ENCODE assay signal across 8 cellular contexts in genomic region chr3:170221924-170222646, GRCh38. TPM values are rescaled to one million over a fixed set of nuclear protein-coding genes. Genes with fewer than 3 reads are reported as not detected.
DNase-seq lines count a peak whose midpoint lies in the region; ATAC-seq and TF ChIP-seq lines count a peak whose summit lies in the region.

Gene PRKCI, plus strand, starts transcription at chr3:170222424. Its CDS starts 246 bp downstream, at chr3:170222670.

- H3K9me3 ChIP-seq in liver (ENCODE audit: control insufficient read depth in 4 of 4, low read length in 3 of 4) = no peaks in the 10 kb centered on the region

- intact Hi-C loops in activated CD4-positive, alpha-beta memory T cell treated with anti-CD3 and anti-CD28 coated beads for 36 hours (cut with micrococcal nuclease) = loop anchor here (1.0 to 2.0 kb wide), 7 partner anchors 17 to 686 kb away; partner anchors contain the start of genes EIF5A2, MYNN, PHC3 and SKIL
- intact Hi-C loops in dorsolateral prefrontal cortex (cut with DNase I) = loop anchor here (1.0 to 5.0 kb wide), 5 partner anchors 40 to 450 kb away; partner anchors contain the start of genes PHC3 (in 2 of the 2), SKIL (in 2 of the 2) and MYNN (in 1 of the 2)

- ATAC-seq in GM19372 (IDR thresholded peaks at IDR 0.05; ENCODE audit: low read depth, unreplicated experiment) = peak; percentile 97
- peak; percentile 84 for ATAC-seq in HG03558 (IDR thresholded peaks at IDR 0.05; ENCODE audit: extremely low read depth, unreplicated experiment)

- H3K9me3 Mint-ChIP-seq in activated CD4-positive, alpha-beta memory T cell treated with anti-CD3 and anti-CD28 coated beads for 36 hours = no peaks in the 10 kb centered on the region

- no peaks in the 10 kb centered on the region for H3K36me3 ChIP-seq in liver (ENCODE audit: control insufficient read depth in 4 of 4, insufficient read depth in 3 of 4, low read depth in 1 of 4, low read length in 3 of 4)

- POLR2A ChIA-PET in activated CD4-positive, alpha-beta memory T cell treated with anti-CD3 and anti-CD28 coated beads for 36 hours (lab: Charles Lee) = interaction anchor here (1.0 to 1.1 kb wide), 2 partner anchors 42 to 135 kb away, joined by 3 to 11 read pairs; partner anchors contain the start of gene SKIL

- peak; percentile 43 to 44 for TF ChIP-seq RAD21 in liver (IDR thresholded peaks at IDR 0.05)

- no peaks in the 10 kb centered on the region for H3K36me3 Mint-ChIP-seq in activated CD4-positive, alpha-beta memory T cell treated with anti-CD3 and anti-CD28 coated beads for 36 hours

- H3K27me3 ChIP-seq in dorsolateral prefrontal cortex (no peaks in the 10 kb centered on the region), liver (ENCODE audit: control insufficient read depth in 4 of 4, insufficient read depth in 4 of 4, low read length in 3 of 4) (no peaks in the 10 kb centered on the region)

- H3K4me3 ChIP-seq in dorsolateral prefrontal cortex (peak within 1 kb of the TSS; percentile 51 to 98 (median 84)), liver (ENCODE audit: low read depth in 1 of 3, low read length in 3 of 3) (peak within 1 kb of the TSS; percentile 79 to 88 (median 79))

- DNase-seq in NCI-H774 (lab: John Stamatoyannopoulos, UW) = peak; percentile 98
- DNase-seq in activated CD4-positive, alpha-beta memory T cell treated with anti-CD3 and anti-CD28 coated beads for 36 hours = peak; percentile 95
- peak; percentile 87 to 96 (median 94) for DNase-seq in dorsolateral prefrontal cortex
- DNase-seq in stimulated activated CD4-positive, alpha-beta T cell treated with anti-CD3 and anti-CD28 coated beads, Interleukin-4, amount 100 ng/mL, for 24 hours = peak; percentile 88

- peak within 1 kb of the TSS; percentile 91 for H3K27ac Mint-ChIP-seq in activated CD4-positive, alpha-beta memory T cell treated with anti-CD3 and anti-CD28 coated beads for 36 hours

- no peaks in the 10 kb centered on the region for H3K27me3 Mint-ChIP-seq in activated CD4-positive, alpha-beta memory T cell treated with anti-CD3 and anti-CD28 coated beads for 36 hours

- H3K27ac ChIP-seq in C4-2B (peak within 1 kb of the TSS; percentile 86), dorsolateral prefrontal cortex (peak within 1 kb of the TSS; percentile 60 to 98 (median 91)), liver (ENCODE audit: low read depth in 1 of 2, low read length in 2 of 2) (peak within 1 kb of the TSS; percentile 76 to 87)

- peaks cover 2 to 15% (median 6%) of the 10 kb centered on the region in 4 donors for H3K4me1 ChIP-seq in liver (ENCODE audit: control insufficient read depth in 4 of 4, insufficient read depth in 4 of 4, low read length in 3 of 4)

- TF ChIP-seq CTCF in C4-2B (conservative IDR thresholded peaks at IDR 0.05) (no peak), dorsolateral prefrontal cortex (IDR thresholded peaks at IDR 0.05 in 54 of 56, conservative IDR thresholded peaks at IDR 0.05 in 2 of 56; ENCODE audit: low read depth in 1 of 56, partially characterized antibody in 56 of 56) (peak in 13 of 56 donors; percentile 4 to 30 (median 14)), liver (IDR thresholded peaks at IDR 0.05; ENCODE audit: low read depth, low read length, missing input control) (no peak)

- CTCF ChIA-PET in activated CD4-positive, alpha-beta memory T cell treated with anti-CD3 and anti-CD28 coated beads for 36 hours (lab: Charles Lee) = interaction anchor here (0.7 to 1.1 kb wide), 2 partner anchors 15 to 33 kb away, joined by 3 to 4 read pairs; no protein-coding TSS in a partner anchor

- H3K4me1 Mint-ChIP-seq in activated CD4-positive, alpha-beta memory T cell treated with anti-CD3 and anti-CD28 coated beads for 36 hours (ENCODE audit: low read depth) = peaks cover 25% of the 10 kb centered on the region

- peak within 1 kb of the TSS; percentile 71 to 87 for H3K9ac ChIP-seq in liver (ENCODE audit: low read depth in 1 of 2, low read length in 2 of 2)

- under 1% methylated on average over 60 of the region's 60 CpGs for WGBS in liver

- H3K4me3 Mint-ChIP-seq in activated CD4-positive, alpha-beta memory T cell treated with anti-CD3 and anti-CD28 coated beads for 36 hours = peak within 1 kb of the TSS; percentile 93

TF ChIP-seq in liver, 16 proteins besides CTCF, POLR2A, EP300 and RAD21:
- TF ChIP-seq ATF3 (IDR thresholded peaks at IDR 0.05) (peak; percentile 49), MAX (IDR thresholded peaks at IDR 0.05) (peak; percentile 92), EGR1 (IDR thresholded peaks at IDR 0.05; ENCODE audit: low read depth in 2 of 2) (peak; percentile 29 to 70), FOXA2 (IDR thresholded peaks at IDR 0.05) (no peak), FOXA1 (IDR thresholded peaks at IDR 0.05) (peak; percentile 49), HNF4A (conservative IDR thresholded peaks at IDR 0.05) (peak; percentile 70 to 71), SP1 (IDR thresholded peaks at IDR 0.05) (peak; percentile 97), GABPA (IDR thresholded peaks at IDR 0.05 in 1 of 2, conservative IDR thresholded peaks at IDR 0.05 in 1 of 2) (peak in 1 of 2 donors; percentile 51), JUND (IDR thresholded peaks at IDR 0.05) (peak; percentile 57 to 81), RXRA (IDR thresholded peaks at IDR 0.05) (peak; percentile 55 to 60), ZBTB33 (IDR thresholded peaks at IDR 0.05) (peak; percentile 73), TAF1 (conservative IDR thresholded peaks at IDR 0.05) (no peak), YY1 (IDR thresholded peaks at IDR 0.05) (peak; percentile 78), REST (IDR thresholded peaks at IDR 0.05) (peak; percentile 48), HNF4G (IDR thresholded peaks at IDR 0.05) (no peak), NR2F2 (IDR thresholded peaks at IDR 0.05) (peak; percentile 36)

RNA-seq across cellular contexts. Expression of gene PRKCI, which starts in this region (rescaled TPM):
- total RNA-seq in activated CD4-positive, alpha-beta memory T cell treated with anti-CD3 and anti-CD28 coated beads for 36 hours = 10 to 100 TPM; 27.0 to 27.6 TPM
- 10 to 100 TPM; 14.6 to 73.6 (median 39.8) TPM for total RNA-seq in dorsolateral prefrontal cortex
- 10 to 100 TPM in 1 of 2 donors, 1 to 10 TPM in 1; 9.0 to 12.7 TPM for total RNA-seq in liver
- 1 to 10 TPM; 3.2 to 8.4 TPM for polyA plus RNA-seq in liver

Comparison
In these comparisons a context has a peak if more than half of its experiments do, and no peak if none do; other contexts are left out.
1. Peak in every context shown above with its lines: DNase-seq, ATAC-seq, H3K4me3 ChIP-seq and H3K27ac ChIP-seq.